In genomic region chr5:23419115-23419514, GRCh38 we compare ENCODE assay signal across 14 cellular contexts.
DNase-seq lines count a peak whose midpoint lies in the region; ATAC-seq and TF ChIP-seq lines count a peak whose summit lies in the region.
"Had no signal": no experiment of that assay in that cellular context is flagged by ENCODE, and none has a peak within 500 bp of the region (broad histone marks: within the 10 kb centered on the region; RNA-seq: fewer than 3 reads in every experiment).

No MANE protein-coding gene starts in this region.

- DNase-seq in H9: no peak
- DNase-seq in NCI-H2171 treated with DMSO at 0.1 percent for 48 hours (lab: John Stamatoyannopoulos, UW): peak; percentile 81
- peak in 1 of 4 donors; percentile 7 for DNase-seq in body of pancreas
- no peak for DNase-seq in esophagus squamous epithelium (lab: John Stamatoyannopoulos, UW)
- DNase-seq in NCI-H2107 (lab: John Stamatoyannopoulos, UW): no peak
- DNase-seq in gastrocnemius medialis: no peak
- DNase-seq: activated CD4-positive, CD25-positive, alpha-beta regulatory T cell treated with anti-CD3 and anti-CD28 coated beads, Interleukin-2, amount 50 U/mL, for 72 hours; CD4-positive, alpha-beta T cell; NCI-H1694 treated with DMSO at 0.1 percent for 48 hours had no signal

- no peaks in the 10 kb centered on the region for H3K79me1 ChIP-seq in H9 (ENCODE audit: insufficient read depth, low read depth, low read length, poor library complexity, severe bottlenecking)

- H2BK120ac ChIP-seq in H9 (ENCODE audit: low read depth, low read length, poor library complexity, severe bottlenecking): no peak overlapping the region

- no peak overlapping the region for H3T11ph ChIP-seq in H9 (ENCODE audit: low read length)

- H3K27me3 Mint-ChIP-seq in H9 (ENCODE audit: low read depth) (no peaks in the 10 kb centered on the region), nephron (ENCODE audit: low read depth) (no peaks in the 10 kb centered on the region)
- H3K27me3 Mint-ChIP-seq: CD4-positive, alpha-beta T cell; memory B cell had no signal

- no peak overlapping the region for H3K18ac ChIP-seq in H9 (ENCODE audit: insufficient read length, low read depth, low read length)

- no peak overlapping the region for H4K91ac ChIP-seq in H9 (ENCODE audit: insufficient read length, low read depth, low read length)

- TF ChIP-seq POLR2A in body of pancreas (IDR thresholded peaks at IDR 0.05) (no peak), esophagus squamous epithelium (IDR thresholded peaks at IDR 0.05) (no peak), gastrocnemius medialis (IDR thresholded peaks at IDR 0.05) (no peak)

- no peak overlapping the region for H2BK15ac ChIP-seq in H9 (ENCODE audit: low read depth, low read length)

- no peak overlapping the region for H3K4me2 ChIP-seq in H9 (ENCODE audit: insufficient read depth, insufficient read length, low read length)

- H3K9me3 ChIP-seq in H9 (ENCODE audit: control insufficient read depth, low read depth, low read length): peaks cover 2% of the 10 kb centered on the region
- H3K9me3 ChIP-seq in body of pancreas: no peaks in the 10 kb centered on the region
- H3K9me3 ChIP-seq in esophagus squamous epithelium: no peaks in the 10 kb centered on the region
- H3K9me3 ChIP-seq in gastrocnemius medialis: no peaks in the 10 kb centered on the region

- peak; percentile 72 for ATAC-seq in body of pancreas
- no peak for ATAC-seq in GM19324 (IDR thresholded peaks at IDR 0.05; ENCODE audit: low FRiP score, unreplicated experiment)
- no peak for ATAC-seq in gastrocnemius medialis
- ATAC-seq: Right ventricle myocardium inferior had no signal

- H3K79me2 ChIP-seq in H9 (ENCODE audit: insufficient read depth, low read length): no peaks in the 10 kb centered on the region

- H2AK5ac ChIP-seq in H9 (ENCODE audit: insufficient read length, low read length): no peak overlapping the region

- intact Hi-C loops in body of pancreas (cut with DNase I) (no loop called here), esophagus squamous epithelium (cut with DNase I) (no loop called here), gastrocnemius medialis (cut with DNase I; ENCODE audit: low total_unique reads) (no loop called here)

- TF ChIP-seq CTCF in H9 (conservative IDR thresholded peaks at IDR 0.05) (peak; percentile 34), body of pancreas (IDR thresholded peaks at IDR 0.05) (no peak), nephron (IDR thresholded peaks at IDR 0.05; ENCODE audit: unreplicated experiment in 3 of 3) (peak in 2 of 3 experiments; percentile 10 to 17), esophagus squamous epithelium (IDR thresholded peaks at IDR 0.05) (no peak), gastrocnemius medialis (IDR thresholded peaks at IDR 0.05 in 4 of 5, conservative IDR thresholded peaks at IDR 0.05 in 1 of 5) (no peak)

- H3K27ac Mint-ChIP-seq in H9 (0 out of 7 replicates have a peak overlapping the region, but pooled peaks of 1 of the 3 experiments have one; percentile 14), nephron (peak overlapping the region; percentile 18 to 74 (median 43))
- H3K27ac Mint-ChIP-seq: activated T-helper 2 cell treated with anti-CD3 and anti-CD28 coated beads, Interferon-gamma antibody, Interleukin-2, Interleukin-4, amounts not matched to agents 10 μg/mL and 5 μg/mL and 100 μg/mL, durations not matched to agents 14 hours and 24 hours and 36 hours; CD4-positive, alpha-beta T cell; memory B cell had no signal

- no peak overlapping the region for H3K27ac ChIP-seq in H9 (ENCODE audit: insufficient read length, low read depth, low read length)
- no peak overlapping the region for H3K27ac ChIP-seq in body of pancreas
- H3K27ac ChIP-seq in esophagus squamous epithelium: no peak overlapping the region
- no peak overlapping the region for H3K27ac ChIP-seq in gastrocnemius medialis

- no peak overlapping the region for H3K4me3 ChIP-seq in body of pancreas
- H3K4me3 ChIP-seq in esophagus squamous epithelium: no peak overlapping the region
- H3K4me3 ChIP-seq in gastrocnemius medialis: no peak overlapping the region

- H3K27me3 ChIP-seq in H9 (ENCODE audit: insufficient read depth, low read length) (no peaks in the 10 kb centered on the region), body of pancreas (no peaks in the 10 kb centered on the region), esophagus squamous epithelium (no peaks in the 10 kb centered on the region), gastrocnemius medialis (no peaks in the 10 kb centered on the region)

- H2BK20ac ChIP-seq in H9 (ENCODE audit: low read depth, low read length, poor library complexity, severe bottlenecking): no peak overlapping the region

- H4K5ac ChIP-seq in H9 (ENCODE audit: insufficient read length, low read depth, low read length): no peak overlapping the region

- no peak overlapping the region for H3K56ac ChIP-seq in H9 (ENCODE audit: insufficient read length, low read depth, low read length)

- no peak overlapping the region for H3K14ac ChIP-seq in H9 (ENCODE audit: insufficient read depth, low read length)

- no peak overlapping the region for H3K23ac ChIP-seq in H9 (ENCODE audit: insufficient read length, low read depth, low read length)

- H3K9ac ChIP-seq in H9 (ENCODE audit: extremely low read depth, insufficient read length, low read length): no peak overlapping the region

- H3K23me2 ChIP-seq in H9 (ENCODE audit: insufficient read length, low read depth, low read length, poor library complexity, severe bottlenecking): no peaks in the 10 kb centered on the region

- H4K8ac ChIP-seq in H9 (replicated peaks; ENCODE audit: insufficient read length, low read depth, low read length): no peak overlapping the region

- H2BK12ac ChIP-seq in H9 (ENCODE audit: insufficient read length, low read depth, low read length): no peak overlapping the region

- H3K4me3 Mint-ChIP-seq in H9 (no peak overlapping the region), nephron (peak overlapping the region in 1 of 3 experiments; percentile 41)
- H3K4me3 Mint-ChIP-seq: CD4-positive, alpha-beta T cell; memory B cell had no signal

- no peak overlapping the region for H2AFZ ChIP-seq in H9 (ENCODE audit: low read length)

- no CpG with 5 or more reads among the region's 1 CpG for WGBS in H9 (ENCODE audit: extremely low coverage, insufficient read length, low lambda C conversion rate)
- WGBS in body of pancreas, 2 donors: 32 to 33% methylated on average over 1 of the region's 1 CpG
- 10 to 38% methylated on average over 1 of the region's 1 CpG for WGBS in esophagus squamous epithelium, 2 donors

- H3K4me1 Mint-ChIP-seq in H9 (peaks cover 4% of the 10 kb centered on the region in 2 experiments; a peak in 2 of 4 replicates), nephron (peaks cover 8% of the 10 kb centered on the region)
- H3K4me1 Mint-ChIP-seq: memory B cell had no signal

- H3K36me3 ChIP-seq in body of pancreas (replicated peaks in 1 of 2; ENCODE audit: insufficient read depth in 1 of 2, low read depth in 2 of 2): no peaks in the 10 kb centered on the region
- no peaks in the 10 kb centered on the region for H3K36me3 ChIP-seq in esophagus squamous epithelium
- H3K36me3 ChIP-seq in gastrocnemius medialis: no peaks in the 10 kb centered on the region

- no peak overlapping the region for H2BK5ac ChIP-seq in H9 (ENCODE audit: insufficient read length, low read length)

- in situ Hi-C loops in gastrocnemius medialis (cut with MboI; ENCODE audit: low sequenced_read_pairs in 4 of 4): no loop called here

- H4K20me1 ChIP-seq in H9 (ENCODE audit: control insufficient read depth, insufficient read depth, insufficient read length): no peaks in the 10 kb centered on the region

- peaks cover 16 to 20% of the 10 kb centered on the region in 2 experiments for H3K9me3 Mint-ChIP-seq in H9
- H3K9me3 Mint-ChIP-seq in nephron: peaks cover 4% of the 10 kb centered on the region
- H3K9me3 Mint-ChIP-seq: memory B cell had no signal

- no peak overlapping the region for H3K4ac ChIP-seq in H9 (ENCODE audit: low read depth, low read length)

- H3K4me1 ChIP-seq in H9 (ENCODE audit: insufficient read depth, low read length) (no peaks in the 10 kb centered on the region), body of pancreas (no peaks in the 10 kb centered on the region), esophagus squamous epithelium (no peaks in the 10 kb centered on the region), gastrocnemius medialis (no peaks in the 10 kb centered on the region)

- peaks cover 10 to 12% (median 12%) of the 10 kb centered on the region in 3 experiments for H3K36me3 Mint-ChIP-seq in H9 (ENCODE audit: insufficient read depth in 1 of 3, low read depth in 3 of 3)
- H3K36me3 Mint-ChIP-seq in nephron (ENCODE audit: low read depth): no peaks in the 10 kb centered on the region
- H3K36me3 Mint-ChIP-seq: memory B cell had no signal

Comparison
In these comparisons a context has a peak if more than half of its experiments do, and no peak if none do; other contexts are left out.
1. CTCF ChIP-seq: peak in H9 (single experiment) and nephron (2 of 3); none in body of pancreas (0 of 7), esophagus squamous epithelium (0 of 6) and gastrocnemius medialis (0 of 5).